Comparison of ENCODE assay signal across 19 cellular contexts in the genomic region with DNA sequence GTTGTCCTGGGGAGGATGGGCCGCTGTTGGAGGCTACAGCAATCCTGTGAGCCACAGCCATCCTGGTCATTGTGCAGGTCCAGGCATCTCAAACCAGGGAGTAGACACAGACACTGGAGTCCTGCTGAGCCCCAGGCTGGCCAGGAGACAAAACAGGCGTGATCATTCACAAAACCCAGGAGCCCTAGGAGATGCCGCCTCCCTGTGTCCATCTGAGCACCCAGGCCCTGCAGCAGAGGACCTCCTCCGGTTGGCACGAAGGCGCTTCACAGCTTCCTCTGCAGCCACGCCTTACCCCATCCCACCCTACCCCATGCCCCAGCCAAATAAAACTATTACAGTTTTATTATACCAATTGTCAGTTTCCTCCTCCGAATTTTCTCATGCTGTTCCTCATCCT.
"Had no signal": no experiment of that assay in that cellular context is flagged by ENCODE, and none has a peak within 500 bp of the region (broad histone marks: within the 10 kb centered on the region; RNA-seq: fewer than 3 reads in every experiment).

No MANE protein-coding gene starts in this region.

- ATAC-seq: activated CD8-positive, alpha-beta T cell treated with anti-CD3 and anti-CD28 coated beads, Interleukin-2, amount 10 ng/mL, durations not matched to agents 7 days and 5 days; activated naive CD4-positive, alpha-beta T cell treated with anti-CD3 and anti-CD28 coated beads, Interleukin-2, amount 50 U/mL, for 72 hours; natural killer cell; stimulated activated naive CD8-positive, alpha-beta T cell treated with anti-CD3 and anti-CD28 coated beads, Interleukin-15, Interleukin-2, amounts not matched to agents 100 U/mL and 50 U/mL, for 24 hours; T-helper 17 cell had no signal

- H3K4me3 Mint-ChIP-seq: activated CD4-positive, alpha-beta T cell treated with anti-CD3 and anti-CD28 coated beads, Interleukin-2, amount 10 ng/mL, durations not matched to agents 7 days and 5 days; activated CD8-positive, alpha-beta T cell treated with anti-CD3 and anti-CD28 coated beads, Interleukin-2, amount 10 ng/mL, durations not matched to agents 7 days and 5 days; mesothelial cell of epicardium; natural killer cell; T-helper 17 cell had no signal

- DNase-seq: activated CD4-positive, alpha-beta T cell treated with anti-CD3 and anti-CD28 coated beads, Interleukin-2, amount 10 ng/mL, durations not matched to agents 7 days and 5 days; activated CD4-positive, CD25-positive, alpha-beta regulatory T cell treated with anti-CD3 and anti-CD28 coated beads, Interleukin-2, amount 50 U/mL, for 72 hours; activated CD8-positive, alpha-beta T cell treated with anti-CD3 and anti-CD28 coated beads, Interleukin-2, amount 10 ng/mL, durations not matched to agents 7 days and 5 days; activated T-cell treated with anti-CD3 and anti-CD28 coated beads, Interleukin-2, amount 50 U/mL, for 1 hour; aorta; effector memory CD4-positive, alpha-beta T cell; head of caudate nucleus; left ventricle myocardium superior; mammary epithelial cell; natural killer cell; stimulated activated CD4-positive, alpha-beta T cell treated with anti-CD3 and anti-CD28 coated beads, Interleukin-4, amount 100 ng/mL, for 1 hour; stimulated activated naive CD8-positive, alpha-beta T cell treated with anti-CD3 and anti-CD28 coated beads, Interleukin-15, Interleukin-2, amounts not matched to agents 100 U/mL and 50 U/mL, for 24 hours; T-helper 17 cell; thyroid gland had no signal

- H3K36me3 Mint-ChIP-seq: activated naive CD4-positive, alpha-beta T cell treated with anti-CD3 and anti-CD28 coated beads, Interleukin-2, amount 50 U/mL, for 72 hours; brain; mesothelial cell of epicardium; natural killer cell had no signal

- H3K27me3 ChIP-seq: thyroid gland had no signal

- H3K27ac Mint-ChIP-seq: activated CD4-positive, alpha-beta T cell treated with anti-CD3 and anti-CD28 coated beads, Interleukin-2, amount 10 ng/mL, durations not matched to agents 7 days and 5 days; activated naive CD4-positive, alpha-beta T cell treated with anti-CD3 and anti-CD28 coated beads, Interleukin-2, amount 50 U/mL, for 72 hours; mesothelial cell of epicardium; natural killer cell had no signal

- H3K4me3 ChIP-seq: prostate gland, thyroid gland had no signal

- H3K9me3 ChIP-seq: prostate gland, thyroid gland had no signal

- H3K4me1 ChIP-seq: prostate gland had no signal

- H3K27ac ChIP-seq: prostate gland, thyroid gland, VCaP had no signal

- H3K36me3 ChIP-seq: prostate gland, thyroid gland had no signal

- H3K9me3 Mint-ChIP-seq: activated naive CD4-positive, alpha-beta T cell treated with anti-CD3 and anti-CD28 coated beads, Interleukin-2, amount 50 U/mL, for 72 hours; natural killer cell had no signal
